In the genomic region with DNA sequence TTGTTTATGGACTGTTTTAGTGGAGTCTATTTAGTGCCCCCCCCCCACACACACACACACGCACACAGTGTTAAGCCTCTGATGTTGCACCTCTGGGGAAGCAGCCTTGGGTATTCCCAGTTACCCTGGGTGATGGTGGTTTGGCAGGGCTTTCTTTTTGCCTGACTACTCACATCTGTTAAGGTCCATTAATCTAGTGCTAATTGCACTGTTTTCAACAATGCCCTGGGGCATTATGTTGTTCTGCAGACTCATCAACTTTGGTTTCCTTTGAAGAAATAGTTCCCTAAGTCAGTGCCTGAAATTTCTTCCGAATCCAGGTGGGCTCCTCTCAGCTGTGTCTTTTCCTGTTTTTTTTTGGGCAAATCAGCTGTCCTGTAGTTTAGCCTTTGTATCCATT, we compare ENCODE assay signal across 10 cellular contexts. TPM values are rescaled to one million over a fixed set of nuclear protein-coding genes. Genes with fewer than 3 reads are reported as not detected.
DNase-seq lines count a peak whose midpoint lies in the region; ATAC-seq and TF ChIP-seq lines count a peak whose summit lies in the region.
"Had no signal": no experiment of that assay in that cellular context is flagged by ENCODE, and none has a peak within 500 bp of the region (broad histone marks: within the 10 kb centered on the region; RNA-seq: fewer than 3 reads in every experiment).

No MANE protein-coding gene starts in this region.

- H3K9me3 Mint-ChIP-seq in activated T-cell treated with anti-CD3 and anti-CD28 coated beads, Interleukin-2, amount 50 U/mL, for 72 hours = peaks cover 1 to 10% of the 10 kb centered on the region in 2 donors
- H3K9me3 Mint-ChIP-seq in type B pancreatic cell = peaks cover 14% of the 10 kb centered on the region

- no peak overlapping the region for H3K4me3 ChIP-seq in mucosa of descending colon

- no peak for DNase-seq in activated T-cell treated with anti-CD3 and anti-CD28 coated beads, Interleukin-2, amount 50 U/mL, for 72 hours
- DNase-seq in activated T-cell treated with anti-CD3 and anti-CD28 coated beads, Interleukin-2, amount 50 U/mL, for 48 hours = no peak
- peak; percentile 31 for DNase-seq in amniotic epithelial cell (ENCODE audit: low read depth)
- DNase-seq in type B pancreatic cell (ENCODE audit: extremely low spot score, unreplicated experiment) = no peak
- no peak for DNase-seq in mucosa of descending colon
- no peak for DNase-seq in Kasumi-1 (lab: John Stamatoyannopoulos, UW)
- DNase-seq in SIG-M5 (lab: John Stamatoyannopoulos, UW) = no peak
- DNase-seq: dermis blood vessel endothelial cell had no signal

- H3K4me3 Mint-ChIP-seq in activated T-cell treated with anti-CD3 and anti-CD28 coated beads, Interleukin-2, amount 50 U/mL, for 72 hours = no peak overlapping the region
- peak overlapping the region; percentile 30 for H3K4me3 Mint-ChIP-seq in type B pancreatic cell
- H3K4me3 Mint-ChIP-seq: natural killer cell treated with Interleukin-12 subunit alpha and Interleukin-12 subunit beta and Interleukin-15 and Interleukin-18, amount 100 ng/mL, for 72 hours had no signal

- H3K4me1 Mint-ChIP-seq in activated T-cell treated with anti-CD3 and anti-CD28 coated beads, Interleukin-2, amount 50 U/mL, for 72 hours (ENCODE audit: low read depth) = no peaks in the 10 kb centered on the region
- peaks cover 12% of the 10 kb centered on the region for H3K4me1 Mint-ChIP-seq in type B pancreatic cell (ENCODE audit: unreplicated experiment)

- no peaks in the 10 kb centered on the region for H3K4me1 ChIP-seq in mucosa of descending colon (ENCODE audit: low read depth)

- peak overlapping the region; percentile 54 for H3K27ac Mint-ChIP-seq in activated T-cell treated with anti-CD3 and anti-CD28 coated beads, Interleukin-2, amount 50 U/mL, for 72 hours
- H3K27ac Mint-ChIP-seq in type B pancreatic cell = peak overlapping the region; percentile 35

- no peak for ATAC-seq in activated T-cell treated with anti-CD3 and anti-CD28 coated beads, Interleukin-2, amount 50 U/mL, for 72 hours (replicated peaks in 1 of 2)
- ATAC-seq in HG03025 (IDR thresholded peaks at IDR 0.05; ENCODE audit: low FRiP score, unreplicated experiment) (peak; percentile 66), mucosa of descending colon (no peak)
- ATAC-seq: natural killer cell treated with Interleukin-12 subunit alpha and Interleukin-12 subunit beta and Interleukin-15 and Interleukin-18, amount 100 ng/mL, for 72 hours had no signal

- intact Hi-C loops in mucosa of descending colon (cut with DNase I, micrococcal nuclease) = no loop called here

- peaks cover 14 to 29% of the 10 kb centered on the region in 2 donors for H3K36me3 Mint-ChIP-seq in activated T-cell treated with anti-CD3 and anti-CD28 coated beads, Interleukin-2, amount 50 U/mL, for 72 hours (ENCODE audit: insufficient read depth in 2 of 2)
- peaks cover 34% of the 10 kb centered on the region for H3K36me3 Mint-ChIP-seq in type B pancreatic cell

- TF ChIP-seq CTCF in type B pancreatic cell (conservative IDR thresholded peaks at IDR 0.05) = no peak
- TF ChIP-seq CTCF in mucosa of descending colon (IDR thresholded peaks at IDR 0.05) = no peak

- no peaks in the 10 kb centered on the region for H3K27me3 Mint-ChIP-seq in activated T-cell treated with anti-CD3 and anti-CD28 coated beads, Interleukin-2, amount 50 U/mL, for 72 hours (ENCODE audit: low read depth)
- H3K27me3 Mint-ChIP-seq in type B pancreatic cell = no peaks in the 10 kb centered on the region
- H3K27me3 Mint-ChIP-seq: natural killer cell treated with Interleukin-12 subunit alpha and Interleukin-12 subunit beta and Interleukin-15 and Interleukin-18, amount 100 ng/mL, for 72 hours had no signal

- H3K9me3 ChIP-seq in mucosa of descending colon = peaks cover 4% of the 10 kb centered on the region

- no peaks in the 10 kb centered on the region for H3K36me3 ChIP-seq in mucosa of descending colon (ENCODE audit: low read depth)

RNA-seq across cellular contexts. Expression of gene SPOPL, which starts 34.7 kb away (rescaled TPM):
- total RNA-seq in activated T-cell treated with anti-CD3 and anti-CD28 coated beads, Interleukin-2, amount 50 U/mL, for 72 hours = 10 to 100 TPM; 12.1 to 17.3 TPM
- total RNA-seq in type B pancreatic cell (ENCODE audit: low replicate concordance) = 24.7 and 29.0 TPM in 2 replicates
- total RNA-seq in mucosa of descending colon = 10 to 100 TPM; 28.3 to 45.5 (median 33.2) TPM
